17 cellular contexts compared by ENCODE assay signal in the genomic region with DNA sequence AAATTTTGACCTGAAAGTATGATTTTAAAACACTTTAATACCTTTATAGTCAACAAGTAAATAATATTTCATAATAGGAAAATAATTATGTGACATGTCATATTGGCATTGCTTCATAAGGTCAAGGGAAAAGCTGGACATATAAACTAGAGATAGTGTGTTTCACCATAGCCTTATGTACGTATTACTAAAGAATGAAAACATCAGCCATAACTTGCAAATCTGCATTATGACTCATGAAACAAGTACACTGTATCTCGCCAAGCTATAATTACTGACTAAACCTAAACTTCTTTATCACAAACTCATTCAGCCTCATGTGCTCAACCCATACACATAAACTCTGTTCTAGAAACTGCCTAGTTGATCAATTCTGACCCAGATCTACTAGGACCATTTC.
DNase-seq lines count a peak whose midpoint lies in the region; ATAC-seq and TF ChIP-seq lines count a peak whose summit lies in the region.
"Had no signal": no experiment of that assay in that cellular context is flagged by ENCODE, and none has a peak within 500 bp of the region (broad histone marks: within the 10 kb centered on the region; RNA-seq: fewer than 3 reads in every experiment).

No MANE protein-coding gene starts in this region.

- no peak overlapping the region for H2AFZ ChIP-seq in GM23248

- no peak overlapping the region for H3K4me3 Mint-ChIP-seq in progenitor cell of endocrine pancreas (ENCODE audit: low read depth)
- H3K4me3 Mint-ChIP-seq: T-helper 2 cell treated with Interferon-gamma antibody and Interleukin-4, amounts not matched to agents 5 μg/mL and 100 μg/mL, for 36 hours had no signal

- no peak overlapping the region for H3K4me3 ChIP-seq in GM23248
- no peak overlapping the region for H3K4me3 ChIP-seq in astrocyte of the spinal cord (ENCODE audit: low read depth, low read length)
- H3K4me3 ChIP-seq: upper lobe of right lung had no signal

- TF ChIP-seq CTCF in astrocyte of the spinal cord (IDR thresholded peaks at IDR 0.05; ENCODE audit: low read depth, low read length), result no peak
- no peak for TF ChIP-seq CTCF in progenitor cell of endocrine pancreas (IDR thresholded peaks at IDR 0.05; ENCODE audit: unreplicated experiment)

- peaks cover 19% of the 10 kb centered on the region; the same call in 1 of the 2 replicates for H3F3A ChIP-seq in GM23248 (ENCODE audit: insufficient read depth)

- DNase-seq in A172 (ENCODE audit: low spot score) (peak; percentile 14), GM23248 (peak; percentile 89), astrocyte of the spinal cord (ENCODE audit: low read depth, low spot score) (peak; percentile 52), fibroblast of the conjunctiva (ENCODE audit: low read depth) (peak; percentile 90), hippocampal formation (lab: John Stamatoyannopoulos, UW) (no peak), progenitor cell of endocrine pancreas (ENCODE audit: low spot score, unreplicated experiment) (no peak)
- DNase-seq in activated naive CD4-positive, alpha-beta T cell treated with anti-CD3 and anti-CD28 coated beads, Interleukin-2, amount 50 U/mL, for 72 hours (ENCODE audit: low spot score in 2 of 2), result no peak
- DNase-seq in stimulated activated CD4-positive, alpha-beta T cell treated with anti-CD3 and anti-CD28 coated beads, Interleukin-15, amount 100 ng/mL, for 24 hours, result no peak
- DNase-seq: COR-L47; islet precursor cell; mesendoderm; NCI-H2081; NCI-H524 treated with DMSO at 0.1 percent for 48 hours; stimulated activated naive CD4-positive, alpha-beta T cell treated with Interleukin-2 at 50 U/mL for 16 hours; upper lobe of right lung had no signal

- H3K4me1 ChIP-seq in GM23248 (ENCODE audit: insufficient read depth), result peaks cover 44% of the 10 kb centered on the region
- H3K4me1 ChIP-seq: upper lobe of right lung had no signal

- H3K36me3 Mint-ChIP-seq in activated naive CD4-positive, alpha-beta T cell treated with anti-CD3 and anti-CD28 coated beads, Interleukin-2, amount 50 U/mL, for 72 hours, result peaks cover 0 to 4% of the 10 kb centered on the region in 2 donors
- H3K36me3 Mint-ChIP-seq in progenitor cell of endocrine pancreas (ENCODE audit: insufficient read depth), result no peaks in the 10 kb centered on the region

- H3K9me2 ChIP-seq in GM23248 (ENCODE audit: insufficient read depth), result no peaks in the 10 kb centered on the region

- H3K27ac ChIP-seq in GM23248, result peak overlapping the region; percentile 36; the same call in 1 of the 2 replicates
- H3K27ac ChIP-seq: upper lobe of right lung had no signal

- in situ Hi-C loops in GM23248 (cut with MboI), result no loop called here
- in situ Hi-C loops in astrocyte of the spinal cord (cut with HindIII; ENCODE audit: low sequenced_read_pairs), result no loop called here

- ATAC-seq in activated naive CD4-positive, alpha-beta T cell treated with anti-CD3 and anti-CD28 coated beads, Interleukin-2, amount 50 U/mL, for 72 hours, result no peak
- ATAC-seq: activated CD4-positive, CD25-positive, alpha-beta regulatory T cell treated with anti-CD3 and anti-CD28 coated beads, Interleukin-2, amount 50 U/mL, for 24 hours; upper lobe of right lung had no signal

- no peak overlapping the region for H3K4me2 ChIP-seq in GM23248 (ENCODE audit: unreplicated experiment)

- no peaks in the 10 kb centered on the region for H4K20me1 ChIP-seq in GM23248 (ENCODE audit: insufficient read depth)

- no peak overlapping the region for H3K9ac ChIP-seq in GM23248

- no peaks in the 10 kb centered on the region for H3K36me3 ChIP-seq in GM23248 (ENCODE audit: low read depth)
- H3K36me3 ChIP-seq: upper lobe of right lung had no signal

- no peaks in the 10 kb centered on the region for H3K79me2 ChIP-seq in GM23248 (ENCODE audit: insufficient read depth)

- no peak overlapping the region for H3K27ac Mint-ChIP-seq in activated naive CD4-positive, alpha-beta T cell treated with anti-CD3 and anti-CD28 coated beads, Interleukin-2, amount 50 U/mL, for 72 hours
- H3K27ac Mint-ChIP-seq in progenitor cell of endocrine pancreas, result no peak overlapping the region
- H3K27ac Mint-ChIP-seq: T-helper 2 cell treated with Interferon-gamma antibody and Interleukin-4, amounts not matched to agents 5 μg/mL and 100 μg/mL, for 36 hours had no signal

- 2 to 3% methylated on average over 2 of the region's 2 CpGs for WGBS in GM23248 (ENCODE audit: low coverage in 1 of 2, low lambda C conversion rate in 2 of 2, missing lambda C conversion rate in 2 of 2), 2 experiments

- H3K27me3 Mint-ChIP-seq in progenitor cell of endocrine pancreas, result no peaks in the 10 kb centered on the region

- H3K9me3 Mint-ChIP-seq in activated naive CD4-positive, alpha-beta T cell treated with anti-CD3 and anti-CD28 coated beads, Interleukin-2, amount 50 U/mL, for 72 hours, result no peaks in the 10 kb centered on the region
- peaks cover 2% of the 10 kb centered on the region for H3K9me3 Mint-ChIP-seq in progenitor cell of endocrine pancreas (ENCODE audit: low read depth)

- H3K9me3 ChIP-seq in GM23248 (ENCODE audit: low read depth), result no peaks in the 10 kb centered on the region
- H3K9me3 ChIP-seq: upper lobe of right lung had no signal

- peaks cover 15% of the 10 kb centered on the region for H3K4me1 Mint-ChIP-seq in progenitor cell of endocrine pancreas (ENCODE audit: low read depth)

- no peaks in the 10 kb centered on the region for H3K27me3 ChIP-seq in GM23248 (replicated peaks; ENCODE audit: insufficient read depth)
- H3K27me3 ChIP-seq: upper lobe of right lung had no signal

Comparison
In these comparisons a context has a peak if more than half of its experiments do, and no peak if none do; other contexts are left out.
1. DNase-seq: peak in A172 (single experiment), GM23248 (single experiment), astrocyte of the spinal cord (single experiment) and fibroblast of the conjunctiva (single experiment); none in activated naive CD4-positive, alpha-beta T cell treated with anti-CD3 and anti-CD28 coated beads, Interleukin-2, amount 50 U/mL, for 72 hours (0 of 2), hippocampal formation (0 of 2), progenitor cell of endocrine pancreas (single experiment) and stimulated activated CD4-positive, alpha-beta T cell treated with anti-CD3 and anti-CD28 coated beads, Interleukin-15, amount 100 ng/mL, for 24 hours (single experiment).